Comparison of ENCODE assay signal across 8 cellular contexts in the genomic region with DNA sequence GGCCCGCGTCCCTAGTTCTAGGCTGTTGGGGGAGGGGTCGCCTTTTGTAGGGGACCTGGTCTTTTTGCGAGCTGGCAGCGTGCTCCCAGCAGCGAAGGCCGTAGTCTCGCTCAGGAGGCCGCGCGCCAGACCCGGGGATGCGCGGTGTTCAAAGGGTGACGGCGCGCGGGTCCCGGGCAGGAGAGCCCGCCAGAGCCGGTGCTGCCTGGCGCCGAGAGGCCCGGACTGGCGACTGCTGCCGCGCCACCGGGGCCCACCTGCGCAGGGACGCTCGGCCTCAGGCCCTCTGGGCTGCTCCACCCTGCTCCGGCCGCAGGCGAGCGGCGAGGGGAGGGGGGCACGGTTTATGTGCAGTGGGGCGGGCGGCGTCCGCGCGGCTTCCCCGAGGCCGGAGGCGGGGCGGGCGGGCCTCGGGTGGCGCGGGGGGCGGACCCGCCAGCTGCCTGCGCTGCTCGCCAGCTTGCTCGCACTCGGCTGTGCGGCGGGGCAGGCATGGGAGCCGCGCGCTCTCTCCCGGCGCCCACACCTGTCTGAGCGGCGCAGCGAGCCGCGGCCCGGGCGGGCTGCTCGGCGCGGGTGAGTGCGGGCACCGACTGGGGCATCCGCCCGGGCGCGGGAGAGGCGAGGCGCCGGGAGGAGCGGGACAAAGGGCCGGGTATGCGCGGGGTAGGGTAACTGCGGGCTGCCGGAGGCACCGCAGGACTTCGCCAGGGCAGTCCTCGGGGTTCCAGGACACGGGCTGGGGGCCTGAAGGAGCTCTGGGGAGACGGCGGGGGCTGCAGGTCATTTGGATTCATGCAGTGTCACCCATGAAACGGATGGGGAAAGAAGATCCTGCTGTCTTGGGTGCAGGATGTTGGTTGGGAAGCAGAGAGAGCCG. TPM values are rescaled to one million over a fixed set of nuclear protein-coding genes. Genes with fewer than 3 reads are reported as not detected.
A peak's percentile ranks its signal among the peaks of the same experiment; 100 is the strongest.
DNase-seq lines count a peak whose midpoint lies in the region; ATAC-seq, FAIRE-seq and TF ChIP-seq lines count a peak whose summit lies in the region.

A gene with protein sequence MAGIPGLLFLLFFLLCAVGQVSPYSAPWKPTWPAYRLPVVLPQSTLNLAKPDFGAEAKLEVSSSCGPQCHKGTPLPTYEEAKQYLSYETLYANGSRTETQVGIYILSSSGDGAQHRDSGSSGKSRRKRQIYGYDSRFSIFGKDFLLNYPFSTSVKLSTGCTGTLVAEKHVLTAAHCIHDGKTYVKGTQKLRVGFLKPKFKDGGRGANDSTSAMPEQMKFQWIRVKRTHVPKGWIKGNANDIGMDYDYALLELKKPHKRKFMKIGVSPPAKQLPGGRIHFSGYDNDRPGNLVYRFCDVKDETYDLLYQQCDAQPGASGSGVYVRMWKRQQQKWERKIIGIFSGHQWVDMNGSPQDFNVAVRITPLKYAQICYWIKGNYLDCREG (plus strand): TSS at position 467 of the 880 bp plus-strand sequence. CDS start 7,102 bp downstream, outside the sequence.

- in situ Hi-C loops in brain microvascular endothelial cell (cut with HindIII; ENCODE audit: low pct_ligation_motif_present, low sequenced_read_pairs), result no loop called here

- no peak for TF ChIP-seq CTCF in HEK293 (tag by site-specific recombination; IDR thresholded peaks at IDR 0.05)
- no peak for TF ChIP-seq CTCF in brain microvascular endothelial cell (IDR thresholded peaks at IDR 0.05; ENCODE audit: low read depth, low read length, missing control alignments)
- no peak for TF ChIP-seq CTCF in sigmoid colon (IDR thresholded peaks at IDR 0.05)

- intact Hi-C loops in sigmoid colon (cut with DNase I), result loop anchor here (2.0 to 5.0 kb wide), 3 partner anchors 58 to 192 kb away; partner anchors contain the start of gene ME3

- H3K9me3 ChIP-seq in HEK293 (ENCODE audit: control insufficient read depth, insufficient read depth, low read depth, low read length), result no peaks in the 10 kb centered on the region
- H3K9me3 ChIP-seq in iPS-18c (ENCODE audit: control insufficient read depth, insufficient read depth, low read length), result no peaks in the 10 kb centered on the region
- H3K9me3 ChIP-seq in sigmoid colon, result no peaks in the 10 kb centered on the region

- 1 to 2% methylated on average over 97 of the region's 97 CpGs for WGBS in sigmoid colon, 2 donors

- H3K4me1 ChIP-seq in HEK293 (ENCODE audit: control insufficient read depth, insufficient read depth, low read length) (peaks cover 7% of the 10 kb centered on the region), sigmoid colon (peaks cover 0 to 48% (median 39%) of the 10 kb centered on the region in 4 donors)

- TF ChIP-seq POLR2A in sigmoid colon (IDR thresholded peaks at IDR 0.05), result peak in 1 of 2 donors; percentile 43

- no peak for FAIRE-seq in RCC 7860 (lab: Jason Lieb, UNC)

- no peak for ATAC-seq in GM21390 (IDR thresholded peaks at IDR 0.05; ENCODE audit: unreplicated experiment)

- H3K4me3 ChIP-seq in HEK293 (ENCODE audit: low read depth, low read length), result peak within 1 kb of the TSS; percentile 76
- H3K4me3 ChIP-seq in brain microvascular endothelial cell (ENCODE audit: low read depth, low read length), result peak within 1 kb of the TSS; percentile 84
- H3K4me3 ChIP-seq in iPS-18c (ENCODE audit: insufficient read depth, low read depth, low read length), result peak within 1 kb of the TSS; percentile 56
- peak within 1 kb of the TSS; percentile 69 to 91 (median 81) for H3K4me3 ChIP-seq in sigmoid colon

- TF ChIP-seq EP300 in sigmoid colon (IDR thresholded peaks at IDR 0.05), result no peak

- H3K27ac ChIP-seq in HEK293 (ENCODE audit: extremely low read depth, low read depth, low read length) (peak within 1 kb of the TSS; percentile 92), brain microvascular endothelial cell (peak within 1 kb of the TSS; percentile 90), sigmoid colon (peak within 1 kb of the TSS; percentile 82 to 94 (median 90))

- peak; percentile 11 for DNase-seq in DMS153 (lab: John Stamatoyannopoulos, UW)
- DNase-seq in RCC 7860 (ENCODE audit: low spot score), result peak; percentile 22
- no peak for DNase-seq in brain microvascular endothelial cell
- peak; percentile 88 for DNase-seq in sigmoid colon
- no peak for DNase-seq in T-helper 9 cell

- CTCF ChIA-PET in HEK293 (lab: Yijun Ruan, JAX), result interaction anchor here (0.7 to 2.1 kb wide), 10 partner anchors 8 to 345 kb away, joined by 3 to 7 read pairs (median 3); no protein-coding TSS in a partner anchor

- H3K27me3 ChIP-seq in brain microvascular endothelial cell (replicated peaks), result no peaks in the 10 kb centered on the region
- H3K27me3 ChIP-seq in sigmoid colon, result no peaks in the 10 kb centered on the region

- H3K36me3 ChIP-seq in HEK293 (ENCODE audit: control insufficient read depth in 2 of 2, insufficient read depth in 1 of 2, low read length in 2 of 2), result no peaks in the 10 kb centered on the region
- peaks cover 5% of the 10 kb centered on the region for H3K36me3 ChIP-seq in brain microvascular endothelial cell (replicated peaks)
- H3K36me3 ChIP-seq in sigmoid colon, result no peaks in the 10 kb centered on the region

- POLR2A ChIA-PET in HEK293 (lab: Yijun Ruan, JAX), result interaction anchor here (0.5 to 2.6 kb wide), 12 partner anchors 10 to 223 kb away, joined by 3 to 11 read pairs (median 4); no protein-coding TSS in a partner anchor

TF ChIP-seq in HEK293, 187 proteins besides CTCF, POLR2A, EP300 and RAD21 (continues in another document):
- TF ChIP-seq ZNF174 (tag by site-specific recombination; IDR thresholded peaks at IDR 0.05) (no peak), ZNF302 (tag by site-specific recombination; IDR thresholded peaks at IDR 0.05; ENCODE audit: low read depth) (no peak), ZNF16 (tag by site-specific recombination; IDR thresholded peaks at IDR 0.05; ENCODE audit: low read depth) (no peak), ZNF600 (tag by site-specific recombination; IDR thresholded peaks at IDR 0.05) (no peak; the same call in 1 of the 2 replicates), ZNF266 (tag by site-specific recombination; IDR thresholded peaks at IDR 0.05; ENCODE audit: low read depth) (no peak), ZNF596 (tag by site-specific recombination; IDR thresholded peaks at IDR 0.05) (no peak), ZNF362 (tag by site-specific recombination; IDR thresholded peaks at IDR 0.05) (no peak), ZNF23 (tag by site-specific recombination; IDR thresholded peaks at IDR 0.05; ENCODE audit: borderline replicate concordance) (no peak), ELK4 (IDR thresholded peaks at IDR 0.05; ENCODE audit: borderline replicate concordance, low read depth, low read length) (no peak), ZBTB26 (tag by site-specific recombination; optimal IDR thresholded peaks at IDR 0.05) (peak; percentile 64), SCRT2 (tag by site-specific recombination; IDR thresholded peaks at IDR 0.05) (no peak), ZFP69B (tag by site-specific recombination; IDR thresholded peaks at IDR 0.05) (peak; percentile 90), KLF17 (tag by site-specific recombination; IDR thresholded peaks at IDR 0.05) (0 out of 2 replicates have a peak, but pooled peaks have one; percentile 34)
- TF ChIP-seq, protein P1, sequence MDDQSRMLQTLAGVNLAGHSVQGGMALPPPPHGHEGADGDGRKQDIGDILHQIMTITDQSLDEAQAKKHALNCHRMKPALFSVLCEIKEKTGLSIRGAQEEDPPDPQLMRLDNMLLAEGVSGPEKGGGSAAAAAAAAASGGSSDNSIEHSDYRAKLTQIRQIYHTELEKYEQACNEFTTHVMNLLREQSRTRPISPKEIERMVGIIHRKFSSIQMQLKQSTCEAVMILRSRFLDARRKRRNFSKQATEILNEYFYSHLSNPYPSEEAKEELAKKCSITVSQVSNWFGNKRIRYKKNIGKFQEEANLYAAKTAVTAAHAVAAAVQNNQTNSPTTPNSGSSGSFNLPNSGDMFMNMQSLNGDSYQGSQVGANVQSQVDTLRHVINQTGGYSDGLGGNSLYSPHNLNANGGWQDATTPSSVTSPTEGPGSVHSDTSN (CRISPR knock-in tag; IDR thresholded peaks at IDR 0.05), result peak; percentile 43; the same call in 1 of the 2 replicates

RNA-seq across cellular contexts. Expression of the gene that starts here (rescaled TPM):
- total RNA-seq in sigmoid colon, result 100 to 1,000 TPM in 3 of 4 donors, 10 to 100 TPM in 1; 78.5 to 183 (median 120) TPM
- polyA plus RNA-seq in sigmoid colon, result 10 to 100 TPM; 25.2 to 32.4 (median 32.2) TPM

Comparison
In these comparisons a context has a peak if more than half of its experiments do, and no peak if none do; other contexts are left out.
1. DNase-seq: peak in DMS153 (single experiment), RCC 7860 (single experiment) and sigmoid colon (single experiment); none in brain microvascular endothelial cell (single experiment) and T-helper 9 cell (single experiment).
2. Peak in every context shown above with its lines, with median percentiles within 50 percentile points of each other: H3K27ac ChIP-seq and H3K4me3 ChIP-seq.